12 cellular contexts compared by ENCODE assay signal in genomic region chr1:52550447-52550846, GRCh38. TPM values are rescaled to one million over a fixed set of nuclear protein-coding genes. Genes with fewer than 3 reads are reported as not detected.
DNase-seq lines count a peak whose midpoint lies in the region; ATAC-seq and TF ChIP-seq lines count a peak whose summit lies in the region.
"Had no signal": no experiment of that assay in that cellular context is flagged by ENCODE, and none has a peak within 500 bp of the region (broad histone marks: within the 10 kb centered on the region; RNA-seq: fewer than 3 reads in every experiment).

No MANE protein-coding gene starts in this region.

- H3K18ac ChIP-seq in H9 (ENCODE audit: insufficient read length, low read depth, low read length), result no peak overlapping the region

- H4K5ac ChIP-seq in H9 (ENCODE audit: insufficient read length, low read depth, low read length), result no peak overlapping the region

- peaks cover 0 to 2% (median 0%) of the 10 kb centered on the region in 7 donors for H3K9me3 Mint-ChIP-seq in CD4-positive, CD25-positive, alpha-beta regulatory T cell
- H3K9me3 Mint-ChIP-seq in H9, result no peaks in the 10 kb centered on the region
- H3K9me3 Mint-ChIP-seq in activated naive CD8-positive, alpha-beta T cell (ENCODE audit: low read depth), result no peaks in the 10 kb centered on the region
- H3K9me3 Mint-ChIP-seq in naive thymus-derived CD8-positive, alpha-beta T cell, result peaks cover 0 to 4% (median 0%) of the 10 kb centered on the region in 9 donors

- H2BK5ac ChIP-seq in H9 (ENCODE audit: insufficient read length, low read length), result no peak overlapping the region

- no peaks in the 10 kb centered on the region for H3K27me3 ChIP-seq in CD4-positive, CD25-positive, alpha-beta regulatory T cell (ENCODE audit: control insufficient read depth, insufficient read depth, low read length)
- no peaks in the 10 kb centered on the region for H3K27me3 ChIP-seq in H9 (ENCODE audit: insufficient read depth, low read length)
- H3K27me3 ChIP-seq: suprapubic skin had no signal

- peaks cover 24% of the 10 kb centered on the region; the same call in 1 of the 2 replicates for H3K79me2 ChIP-seq in H9 (ENCODE audit: insufficient read depth, low read length)

- H4K20me1 ChIP-seq in H9 (ENCODE audit: control insufficient read depth, insufficient read depth, insufficient read length), result no peaks in the 10 kb centered on the region

- peak overlapping the region in 2 of 3 donors; percentile 68 to 83 for H3K27ac Mint-ChIP-seq in CD4-positive, CD25-positive, alpha-beta regulatory T cell
- peak overlapping the region; percentile 19 to 72 (median 69); a peak in 3 of 7 replicates for H3K27ac Mint-ChIP-seq in H9
- peak overlapping the region; percentile 43 for H3K27ac Mint-ChIP-seq in activated naive CD8-positive, alpha-beta T cell
- peak overlapping the region; percentile 38 to 94 (median 84) for H3K27ac Mint-ChIP-seq in naive thymus-derived CD8-positive, alpha-beta T cell

- no peak overlapping the region for H2BK12ac ChIP-seq in H9 (ENCODE audit: insufficient read length, low read depth, low read length)

- no peak overlapping the region for H2AFZ ChIP-seq in H9 (ENCODE audit: low read length)

- no CpG with 5 or more reads among the region's 7 CpGs for WGBS in H9 (ENCODE audit: extremely low coverage, insufficient read length, low lambda C conversion rate)

- no peak overlapping the region for H3K27ac ChIP-seq in CD4-positive, CD25-positive, alpha-beta regulatory T cell (ENCODE audit: insufficient read depth, low read length, poor library complexity, severe bottlenecking)
- no peak overlapping the region for H3K27ac ChIP-seq in H9 (ENCODE audit: insufficient read length, low read depth, low read length)
- H3K27ac ChIP-seq: suprapubic skin had no signal

- no peak overlapping the region for H2BK20ac ChIP-seq in H9 (ENCODE audit: low read depth, low read length, poor library complexity, severe bottlenecking)

- H3K9ac ChIP-seq in H9 (ENCODE audit: extremely low read depth, insufficient read length, low read length), result no peak overlapping the region

- peaks cover 10% of the 10 kb centered on the region for H3K23me2 ChIP-seq in H9 (ENCODE audit: insufficient read length, low read depth, low read length, poor library complexity, severe bottlenecking)

- H3K4me3 Mint-ChIP-seq in CD4-positive, CD25-positive, alpha-beta regulatory T cell, result peak overlapping the region in 3 of 4 donors; percentile 26 to 66 (median 49)
- H3K4me3 Mint-ChIP-seq in H9, result peak overlapping the region; percentile 22 to 54; a peak in 2 of 5 replicates
- H3K4me3 Mint-ChIP-seq in activated naive CD8-positive, alpha-beta T cell, result peak overlapping the region; percentile 72
- peak overlapping the region; percentile 35 to 85 (median 70) for H3K4me3 Mint-ChIP-seq in naive thymus-derived CD8-positive, alpha-beta T cell

- no peak overlapping the region for H3T11ph ChIP-seq in H9 (ENCODE audit: low read length)

- no peak overlapping the region for H3K14ac ChIP-seq in H9 (ENCODE audit: insufficient read depth, low read length)

- H3K56ac ChIP-seq in H9 (ENCODE audit: insufficient read length, low read depth, low read length), result no peak overlapping the region

- no peaks in the 10 kb centered on the region for H3K9me3 ChIP-seq in CD4-positive, CD25-positive, alpha-beta regulatory T cell (ENCODE audit: control insufficient read depth in 2 of 2, low read length in 2 of 2)
- no peaks in the 10 kb centered on the region for H3K9me3 ChIP-seq in H9 (ENCODE audit: control insufficient read depth, low read depth, low read length)
- H3K9me3 ChIP-seq: Caco-2, suprapubic skin had no signal

- H2BK120ac ChIP-seq in H9 (ENCODE audit: low read depth, low read length, poor library complexity, severe bottlenecking), result no peak overlapping the region

- peaks cover 33% of the 10 kb centered on the region for H3K4me1 ChIP-seq in CD4-positive, CD25-positive, alpha-beta regulatory T cell (ENCODE audit: control insufficient read depth, insufficient read depth, low read length, poor library complexity, severe bottlenecking)
- H3K4me1 ChIP-seq in H9 (ENCODE audit: insufficient read depth, low read length), result peaks cover 5% of the 10 kb centered on the region; the same call in 1 of the 2 replicates

- H3K36me3 Mint-ChIP-seq in CD4-positive, CD25-positive, alpha-beta regulatory T cell, result peaks cover 5% of the 10 kb centered on the region
- H3K36me3 Mint-ChIP-seq in H9 (ENCODE audit: insufficient read depth in 1 of 3, low read depth in 3 of 3), result peaks cover under 1 to 5% (median 3%) of the 10 kb centered on the region in 3 experiments; a peak in 5 of 7 replicates
- H3K36me3 Mint-ChIP-seq in activated naive CD8-positive, alpha-beta T cell, result peaks cover 4% of the 10 kb centered on the region
- H3K36me3 Mint-ChIP-seq in naive thymus-derived CD8-positive, alpha-beta T cell, result peaks cover 4 to 5% (median 4%) of the 10 kb centered on the region in 3 donors

- no peak for ATAC-seq in CD4-positive, CD25-positive, alpha-beta regulatory T cell (ENCODE audit: low read depth in 2 of 2)
- no peak for ATAC-seq in naive thymus-derived CD8-positive, alpha-beta T cell
- ATAC-seq in GM18907 (IDR thresholded peaks at IDR 0.05; ENCODE audit: unreplicated experiment), result no peak
- ATAC-seq: sciatic nerve had no signal

- no peaks in the 10 kb centered on the region for H3K27me3 Mint-ChIP-seq in CD4-positive, CD25-positive, alpha-beta regulatory T cell
- no peaks in the 10 kb centered on the region for H3K27me3 Mint-ChIP-seq in H9 (ENCODE audit: low read depth)
- no peaks in the 10 kb centered on the region for H3K27me3 Mint-ChIP-seq in activated naive CD8-positive, alpha-beta T cell
- H3K27me3 Mint-ChIP-seq in naive thymus-derived CD8-positive, alpha-beta T cell, result no peaks in the 10 kb centered on the region

- no peak overlapping the region for H2BK15ac ChIP-seq in H9 (ENCODE audit: low read depth, low read length)

- H3K79me1 ChIP-seq in H9 (ENCODE audit: insufficient read depth, low read depth, low read length, poor library complexity, severe bottlenecking), result no peaks in the 10 kb centered on the region

- no peak for TF ChIP-seq CTCF in H9 (conservative IDR thresholded peaks at IDR 0.05)

- H2AK5ac ChIP-seq in H9 (ENCODE audit: insufficient read length, low read length), result no peak overlapping the region

- H4K8ac ChIP-seq in H9 (replicated peaks; ENCODE audit: insufficient read length, low read depth, low read length), result no peak overlapping the region

- H3K4ac ChIP-seq in H9 (ENCODE audit: low read depth, low read length), result no peak overlapping the region

- no peak overlapping the region for H3K4me2 ChIP-seq in H9 (ENCODE audit: insufficient read depth, insufficient read length, low read length)

- POLR2A ChIA-PET in naive thymus-derived CD8-positive, alpha-beta T cell (lab: Charles Lee), result interaction anchor here (0.9 to 1.3 kb wide), 3 partner anchors 17 to 84 kb away, joined by 3 to 4 read pairs (median 4); no protein-coding TSS in a partner anchor

- no peak overlapping the region for H3K23ac ChIP-seq in H9 (ENCODE audit: insufficient read length, low read depth, low read length)

- no peak overlapping the region for H4K91ac ChIP-seq in H9 (ENCODE audit: insufficient read length, low read depth, low read length)

- no peak for DNase-seq in CD4-positive, CD25-positive, alpha-beta regulatory T cell
- DNase-seq in H9, result no peak
- peak in 2 of 10 donors; percentile 10 to 16 for DNase-seq in naive thymus-derived CD8-positive, alpha-beta T cell
- DNase-seq in amniotic stem cell (lab: John Stamatoyannopoulos, UW), result no peak
- DNase-seq in HT-29 (ENCODE audit: low spot score), result no peak
- DNase-seq in CD1c-positive myeloid dendritic cell (ENCODE audit: extremely low spot score), result no peak
- DNase-seq: Caco-2, NCI-H226 had no signal

- H3K4me3 ChIP-seq in CD4-positive, CD25-positive, alpha-beta regulatory T cell (ENCODE audit: low read depth, low read length), result no peak overlapping the region

- H3K4me1 Mint-ChIP-seq in CD4-positive, CD25-positive, alpha-beta regulatory T cell, result peaks cover 22 to 55% (median 34%) of the 10 kb centered on the region in 4 donors
- H3K4me1 Mint-ChIP-seq in H9, result peaks cover 28 to 33% of the 10 kb centered on the region in 2 experiments
- H3K4me1 Mint-ChIP-seq in activated naive CD8-positive, alpha-beta T cell (ENCODE audit: low read depth), result peaks cover 51% of the 10 kb centered on the region
- H3K4me1 Mint-ChIP-seq in naive thymus-derived CD8-positive, alpha-beta T cell, result peaks cover 24 to 59% (median 48%) of the 10 kb centered on the region in 4 donors

- H3K36me3 ChIP-seq in CD4-positive, CD25-positive, alpha-beta regulatory T cell (ENCODE audit: control insufficient read depth, insufficient read depth, low read length), result no peaks in the 10 kb centered on the region
- H3K36me3 ChIP-seq: suprapubic skin had no signal

RNA-seq across cellular contexts. Expression of gene TUT4, which starts 2.4 kb away (rescaled TPM):
- total RNA-seq in CD4-positive, CD25-positive, alpha-beta regulatory T cell, result 120 TPM
- 10 to 100 TPM; 24.9 to 32.3 (median 30.6) TPM for polyA plus RNA-seq in CD4-positive, CD25-positive, alpha-beta regulatory T cell
- total RNA-seq in H9 (2021), result 52.6 and 59.3 TPM in 2 replicates
- total RNA-seq in naive thymus-derived CD8-positive, alpha-beta T cell, result 100 to 1,000 TPM; 171 to 178 TPM
- polyA plus RNA-seq in naive thymus-derived CD8-positive, alpha-beta T cell, result 10 to 100 TPM; 31.6 to 40.9 (median 32.7) TPM
- total RNA-seq in HT-29 (2014; rRNA removed; shearing (Covaris generic)), result 5.8 and 17.7 TPM in 2 replicates

RNA-seq across cellular contexts. Expression of gene GPX7, which starts 51.7 kb away (rescaled TPM):
- 12.3 TPM for total RNA-seq in CD4-positive, CD25-positive, alpha-beta regulatory T cell
- 10 to 100 TPM; 31.8 to 43.5 (median 36.0) TPM for polyA plus RNA-seq in CD4-positive, CD25-positive, alpha-beta regulatory T cell
- total RNA-seq in H9 (2021), result 12.1 and 12.5 TPM in 2 replicates
- total RNA-seq in naive thymus-derived CD8-positive, alpha-beta T cell, result 10 to 100 TPM; 25.0 to 30.4 TPM
- polyA plus RNA-seq in naive thymus-derived CD8-positive, alpha-beta T cell, result 10 to 100 TPM; 30.2 to 34.5 (median 30.3) TPM
- total RNA-seq in HT-29 (2014; rRNA removed; shearing (Covaris generic)), result not detected in 2 replicates

Comparison
In these comparisons a context has a peak if more than half of its experiments do, and no peak if none do; other contexts are left out.
1. RNA of gene GPX7, which starts 51.7 kb away (total RNA-seq): 25.0 to 30.4 TPM in naive thymus-derived CD8-positive, alpha-beta T cell, 12.3 TPM in CD4-positive, CD25-positive, alpha-beta regulatory T cell (single experiment) and 12.1 to 12.5 TPM in H9; not detected in HT-29; every median in the first group is over 10 times any median in the second.
2. Peak in every context shown above with its lines, with median percentiles within 50 percentile points of each other: H3K27ac Mint-ChIP-seq and H3K4me3 Mint-ChIP-seq.